ENCODE assay signal across 9 cellular contexts in genomic region chr1:93702102-93702827, GRCh38. TPM values are rescaled to one million over a fixed set of nuclear protein-coding genes. Genes with fewer than 3 reads are reported as not detected.
DNase-seq lines count a peak whose midpoint lies in the region; ATAC-seq and TF ChIP-seq lines count a peak whose summit lies in the region.
"Had no signal": no experiment of that assay in that cellular context is flagged by ENCODE, and none has a peak within 500 bp of the region (broad histone marks: within the 10 kb centered on the region; RNA-seq: fewer than 3 reads in every experiment).

No MANE protein-coding gene starts in this region.

- peak overlapping the region; percentile 71 for H2BK5ac ChIP-seq in mesenchymal stem cell (ENCODE audit: low read depth, low read length, poor library complexity, severe bottlenecking)

- WGBS in SK-N-SH (ENCODE audit: low lambda C conversion rate), result 38% methylated on average over 4 of the region's 9 CpGs
- WGBS in mesenchymal stem cell, result 85% methylated on average over 9 of the region's 9 CpGs
- 85% methylated on average over 7 of the region's 9 CpGs for WGBS in esophagus muscularis mucosa

- peak overlapping the region; percentile 46 for H3K4me2 ChIP-seq in SK-N-SH
- no peak overlapping the region for H3K4me2 ChIP-seq in mesenchymal stem cell (ENCODE audit: low read length, poor library complexity, severe bottlenecking)

- 0 out of 4 replicates have a peak, but pooled peaks have one; percentile 7 to 38 for TF ChIP-seq EP300 in SK-N-SH (IDR thresholded peaks at IDR 0.05; ENCODE audit: borderline replicate concordance in 1 of 2, low read depth in 1 of 2, low read length in 1 of 2)
- no peak for TF ChIP-seq EP300 in esophagus muscularis mucosa (IDR thresholded peaks at IDR 0.05)

- H3K4ac ChIP-seq in mesenchymal stem cell (ENCODE audit: low read depth in 1 of 2, low read length in 2 of 2), result peak overlapping the region; percentile 36 to 63

- peak overlapping the region; percentile 14 to 85 for H2BK12ac ChIP-seq in mesenchymal stem cell (ENCODE audit: low read length in 2 of 2)

- peak overlapping the region; percentile 95 for H3K27ac ChIP-seq in SK-N-SH (ENCODE audit: low read depth in 2 of 2, low read length in 1 of 2)
- peak overlapping the region; percentile 91 for H3K27ac ChIP-seq in mesenchymal stem cell (ENCODE audit: low read length, poor library complexity, severe bottlenecking)
- peak overlapping the region in 1 of 4 donors; percentile 20 for H3K27ac ChIP-seq in esophagus muscularis mucosa (replicated peaks in 1 of 4)

- H3K18ac ChIP-seq in mesenchymal stem cell (ENCODE audit: low read depth in 1 of 2, low read length in 2 of 2), result peak overlapping the region; percentile 17 to 25

- H3K23ac ChIP-seq in mesenchymal stem cell (ENCODE audit: low read length in 2 of 2), result no peak overlapping the region

- H3F3A ChIP-seq in SK-N-SH (replicated peaks; ENCODE audit: insufficient read depth), result peaks cover 15% of the 10 kb centered on the region

- H4K8ac ChIP-seq in mesenchymal stem cell (ENCODE audit: low read length), result peak overlapping the region; percentile 91

- H2AFZ ChIP-seq in SK-N-SH (ENCODE audit: low read depth) (peak overlapping the region; percentile 38), mesenchymal stem cell (ENCODE audit: low read depth, low read length) (no peak overlapping the region)

- H3K4me3 ChIP-seq in SK-N-SH (ENCODE audit: low read depth in 2 of 2, low read length in 1 of 2) (no peak overlapping the region), mesenchymal stem cell (ENCODE audit: insufficient read depth in 1 of 2, low read depth in 1 of 2, low read length in 2 of 2) (no peak overlapping the region), esophagus muscularis mucosa (no peak overlapping the region)

- no peak overlapping the region for H2BK15ac ChIP-seq in mesenchymal stem cell (ENCODE audit: low read depth, poor library complexity, severe bottlenecking)

- peak overlapping the region; percentile 28 for H4K91ac ChIP-seq in mesenchymal stem cell (ENCODE audit: low read length)

- DNase-seq in DMS 273 (lab: John Stamatoyannopoulos, UW; ENCODE audit: unreplicated experiment), result peak; percentile 38
- peak; percentile 74 for DNase-seq in SK-N-SH
- no peak for DNase-seq in mesenchymal stem cell
- no peak for DNase-seq in esophagus muscularis mucosa (ENCODE audit: extremely low spot score)
- DNase-seq in globus pallidus (ENCODE audit: low spot score), result no peak
- DNase-seq: activated naive CD8-positive, alpha-beta T cell treated with anti-CD3 and anti-CD28 coated beads for 36 hours had no signal

- peak; percentile 21; the same call in 1 of the 2 replicates for TF ChIP-seq RAD21 in SK-N-SH (IDR thresholded peaks at IDR 0.05; ENCODE audit: low read length)

- no peaks in the 10 kb centered on the region for H3K27me3 ChIP-seq in SK-N-SH (ENCODE audit: insufficient read depth)
- H3K27me3 ChIP-seq in mesenchymal stem cell (ENCODE audit: control insufficient read depth in 1 of 2, insufficient read depth in 1 of 2, low read length in 2 of 2), result no peaks in the 10 kb centered on the region
- no peaks in the 10 kb centered on the region for H3K27me3 ChIP-seq in esophagus muscularis mucosa

- intact Hi-C loops in esophagus muscularis mucosa (cut with DNase I), result no loop called here

- no peaks in the 10 kb centered on the region for H3K9me2 ChIP-seq in SK-N-SH

- H3K79me1 ChIP-seq in mesenchymal stem cell (replicated peaks; ENCODE audit: low read length, poor library complexity, severe bottlenecking), result no peaks in the 10 kb centered on the region

- POLR2A ChIA-PET in SK-N-SH (lab: Yijun Ruan, JAX), result interaction anchor here (0.6 to 1.6 kb wide), 5 partner anchors 21 to 144 kb away, joined by 3 to 5 read pairs (median 5); partner anchors contain the start of gene BCAR3

- peak overlapping the region; percentile 71 for H3K9ac ChIP-seq in SK-N-SH
- peak overlapping the region; percentile 20 for H3K9ac ChIP-seq in mesenchymal stem cell (ENCODE audit: low read length)

- no peaks in the 10 kb centered on the region for H3K9me3 ChIP-seq in SK-N-SH
- H3K9me3 ChIP-seq in mesenchymal stem cell (ENCODE audit: control insufficient read depth, low read length), result no peaks in the 10 kb centered on the region
- no peaks in the 10 kb centered on the region for H3K9me3 ChIP-seq in esophagus muscularis mucosa

- H3K4me1 ChIP-seq in SK-N-SH (ENCODE audit: control insufficient read depth in 1 of 2, insufficient read depth in 2 of 2, low read depth in 1 of 2, low read length in 1 of 2), result peaks cover 24 to 39% of the 10 kb centered on the region in 2 experiments
- H3K4me1 ChIP-seq in mesenchymal stem cell (ENCODE audit: control insufficient read depth, insufficient read depth, low read depth, low read length), result peaks cover 26% of the 10 kb centered on the region
- peaks cover 11 to 19% (median 16%) of the 10 kb centered on the region in 4 donors for H3K4me1 ChIP-seq in esophagus muscularis mucosa

- TF ChIP-seq POLR2A in esophagus muscularis mucosa (IDR thresholded peaks at IDR 0.05; ENCODE audit: low read depth), result no peak

- H3K36me3 ChIP-seq in SK-N-SH (replicated peaks in 1 of 2; ENCODE audit: control insufficient read depth in 1 of 2, insufficient read depth in 2 of 2, low read length in 1 of 2), result no peaks in the 10 kb centered on the region
- no peaks in the 10 kb centered on the region for H3K36me3 ChIP-seq in mesenchymal stem cell (ENCODE audit: control insufficient read depth in 1 of 2, insufficient read depth in 2 of 2, low read depth in 1 of 2, low read length in 2 of 2)
- no peaks in the 10 kb centered on the region for H3K36me3 ChIP-seq in esophagus muscularis mucosa

- peak overlapping the region; percentile 94 for H2BK120ac ChIP-seq in mesenchymal stem cell (ENCODE audit: low read depth, low read length)

- H3K79me2 ChIP-seq in SK-N-SH (ENCODE audit: insufficient read depth), result peaks cover 2% of the 10 kb centered on the region; the same call in 1 of the 2 replicates

- no peaks in the 10 kb centered on the region for H4K20me1 ChIP-seq in SK-N-SH (ENCODE audit: insufficient read depth)

- H2AK5ac ChIP-seq in mesenchymal stem cell (ENCODE audit: low read length, severe bottlenecking), result peak overlapping the region; percentile 95

- CTCF ChIA-PET in SK-N-SH (lab: Yijun Ruan, JAX), result interaction anchor here (0.5 to 2.6 kb wide), 13 partner anchors 10 to 186 kb away, joined by 3 to 19 read pairs (median 5); partner anchors contain the start of gene BCAR3

- ATAC-seq in HG02610 (IDR thresholded peaks at IDR 0.05; ENCODE audit: unreplicated experiment) (peak; percentile 20), HG03108 (IDR thresholded peaks at IDR 0.05; ENCODE audit: unreplicated experiment) (no peak), GM19467 (IDR thresholded peaks at IDR 0.05; ENCODE audit: unreplicated experiment) (no peak)

- TF ChIP-seq CTCF in SK-N-SH (IDR thresholded peaks at IDR 0.05), result no peak
- no peak for TF ChIP-seq CTCF in esophagus muscularis mucosa (IDR thresholded peaks at IDR 0.05)

- H3K14ac ChIP-seq in mesenchymal stem cell (ENCODE audit: low read length in 2 of 2), result peak overlapping the region in 1 of 2 experiments; percentile 72

TF ChIP-seq in SK-N-SH, 30 proteins besides CTCF, POLR2A, EP300 and RAD21 (continues in another document):
- no peak for TF ChIP-seq SIN3A (IDR thresholded peaks at IDR 0.05; ENCODE audit: borderline replicate concordance, low read depth, low read length)
- TF ChIP-seq RCOR1 (IDR thresholded peaks at IDR 0.05; ENCODE audit: low read length), result 0 out of 2 replicates have a peak, but pooled peaks have one; percentile 13
- no peak; the same call in 1 of the 2 replicates for TF ChIP-seq TCF12 (IDR thresholded peaks at IDR 0.05)
- peak; percentile 23; the same call in 1 of the 2 replicates for TF ChIP-seq SMC3 (IDR thresholded peaks at IDR 0.05; ENCODE audit: low read depth, low read length)
- TF ChIP-seq USF1 (IDR thresholded peaks at IDR 0.05; ENCODE audit: borderline replicate concordance, low read depth), result no peak
- TF ChIP-seq JUND (IDR thresholded peaks at IDR 0.05), result no peak
- TF ChIP-seq, protein P1, sequence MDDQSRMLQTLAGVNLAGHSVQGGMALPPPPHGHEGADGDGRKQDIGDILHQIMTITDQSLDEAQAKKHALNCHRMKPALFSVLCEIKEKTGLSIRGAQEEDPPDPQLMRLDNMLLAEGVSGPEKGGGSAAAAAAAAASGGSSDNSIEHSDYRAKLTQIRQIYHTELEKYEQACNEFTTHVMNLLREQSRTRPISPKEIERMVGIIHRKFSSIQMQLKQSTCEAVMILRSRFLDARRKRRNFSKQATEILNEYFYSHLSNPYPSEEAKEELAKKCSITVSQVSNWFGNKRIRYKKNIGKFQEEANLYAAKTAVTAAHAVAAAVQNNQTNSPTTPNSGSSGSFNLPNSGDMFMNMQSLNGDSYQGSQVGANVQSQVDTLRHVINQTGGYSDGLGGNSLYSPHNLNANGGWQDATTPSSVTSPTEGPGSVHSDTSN (IDR thresholded peaks at IDR 0.05), result no peak; the same call in 1 of the 2 replicates
- TF ChIP-seq POLR2AphosphoS5 (IDR thresholded peaks at IDR 0.05; ENCODE audit: low read depth, low read length), result no peak
- no peak for TF ChIP-seq TEAD4 (IDR thresholded peaks at IDR 0.05; ENCODE audit: borderline replicate concordance, insufficient read depth)
- no peak for TF ChIP-seq FOSL2 (IDR thresholded peaks at IDR 0.05; ENCODE audit: borderline replicate concordance, low read depth)
- no peak for TF ChIP-seq TAF1 (IDR thresholded peaks at IDR 0.05; ENCODE audit: borderline replicate concordance, low read depth, low read length)
- TF ChIP-seq CHD2 (IDR thresholded peaks at IDR 0.05; ENCODE audit: low read length, partially characterized antibody), result peak; percentile 26
- no peak for TF ChIP-seq MAX (IDR thresholded peaks at IDR 0.05; ENCODE audit: low read depth)
- TF ChIP-seq GATA2 (CRISPR knock-in tag; IDR thresholded peaks at IDR 0.05), result peak; percentile 75

RNA-seq across cellular contexts. Expression of gene BCAR3, which starts 20.6 kb away (rescaled TPM):
- 49.2 and 58.4 TPM in 2 replicates for polyA plus RNA-seq in SK-N-SH (2012; rRNA removed)
- polyA plus RNA-seq in SK-N-SH (2012; cell fraction: cytosol; rRNA removed), result 40.2 and 48.4 TPM in 2 replicates
- polyA plus RNA-seq in SK-N-SH (2012; cell fraction: nucleus; rRNA removed), result 59.5 and 69.2 TPM in 2 replicates
- polyA plus RNA-seq in mesenchymal stem cell (2013, experiment 1 of 2), result 23.6 TPM
- 22.7 TPM for polyA plus RNA-seq in mesenchymal stem cell (2013, experiment 2 of 2)
- 10 to 100 TPM; 20.2 to 47.2 (median 32.3) TPM for total RNA-seq in esophagus muscularis mucosa

Comparison
In these comparisons a context has a peak if more than half of its experiments do, and no peak if none do; other contexts are left out.
1. DNase-seq: peak in DMS 273 (single experiment) and SK-N-SH (single experiment); none in mesenchymal stem cell (single experiment), esophagus muscularis mucosa (single experiment) and globus pallidus (single experiment).